Comparison of ENCODE assay signal across 1 cellular context in genomic region chr2:234421-234820, GRCh38.
TF ChIP-seq lines count a peak whose summit lies in the region.

No MANE protein-coding gene starts in this region.

TF ChIP-seq in liver, 16 proteins besides CTCF, POLR2A, EP300 and RAD21 (continued from another document):
- TF ChIP-seq HNF4A (conservative IDR thresholded peaks at IDR 0.05) (peak; percentile 14 to 44), FOXA1 (IDR thresholded peaks at IDR 0.05) (no peak)
